8 cellular contexts compared by ENCODE assay signal in genomic region chr17:7836596-7837374, GRCh38. TPM values are rescaled to one million over a fixed set of nuclear protein-coding genes. Genes with fewer than 3 reads are reported as not detected.
A peak's percentile ranks its signal among the peaks of the same experiment; 100 is the strongest.
DNase-seq lines count a peak whose midpoint lies in the region; ATAC-seq and TF ChIP-seq lines count a peak whose summit lies in the region.

No MANE protein-coding gene starts in this region.

- H3K9me3 ChIP-seq in endodermal cell (ENCODE audit: control insufficient read depth, low read length): no peaks in the 10 kb centered on the region

- peak overlapping the region; percentile 90 for H3K27ac Mint-ChIP-seq in activated CD4-positive, alpha-beta memory T cell treated with anti-CD3 and anti-CD28 coated beads for 36 hours
- peak overlapping the region; percentile 98 for H3K27ac Mint-ChIP-seq in endodermal cell

- ATAC-seq in GM19023 (IDR thresholded peaks at IDR 0.05; ENCODE audit: unreplicated experiment): no peak

- H3K9ac ChIP-seq in endodermal cell (ENCODE audit: extremely low read depth, low read length, poor library complexity, severe bottlenecking): peak overlapping the region; percentile 97

- TF ChIP-seq CTCF in endodermal cell (conservative IDR thresholded peaks at IDR 0.05): no peak

- H3K4me3 ChIP-seq in endodermal cell (ENCODE audit: low read length): peak overlapping the region; percentile 92

- WGBS in endodermal cell (ENCODE audit: insufficient coverage in 1 of 2, insufficient read length in 1 of 2), 2 experiments: 0% methylated on average over 7 to 16 of the region's 19 CpGs

- H3K27ac ChIP-seq in endodermal cell (ENCODE audit: low read depth, low read length): peak overlapping the region; percentile 95

- peaks cover 56% of the 10 kb centered on the region for H3K4me1 Mint-ChIP-seq in activated CD4-positive, alpha-beta memory T cell treated with anti-CD3 and anti-CD28 coated beads for 36 hours (ENCODE audit: low read depth)
- H3K4me1 Mint-ChIP-seq in endodermal cell: peaks cover 46% of the 10 kb centered on the region

- DNase-seq in CD1c-positive myeloid dendritic cell (ENCODE audit: extremely low spot score): peak; percentile 95
- DNase-seq in HT1080 (ENCODE audit: low read depth): peak; percentile 97
- DNase-seq in NCI-H774 (lab: John Stamatoyannopoulos, UW): peak; percentile 78
- DNase-seq in activated CD4-positive, alpha-beta memory T cell treated with anti-CD3 and anti-CD28 coated beads for 36 hours: peak; percentile 84
- DNase-seq in endodermal cell: peak; percentile 100
- peak; percentile 76 for DNase-seq in medulla oblongata (ENCODE audit: extremely low spot score)
- peak; percentile 21 for DNase-seq in stimulated activated CD8-positive, alpha-beta memory T cell treated with anti-CD3 and anti-CD28 coated beads, Interleukin-15, amount 100 ng/mL, for 24 hours (ENCODE audit: low read depth)

- H3K4me3 Mint-ChIP-seq in activated CD4-positive, alpha-beta memory T cell treated with anti-CD3 and anti-CD28 coated beads for 36 hours: peak overlapping the region; percentile 90
- peak overlapping the region; percentile 93 for H3K4me3 Mint-ChIP-seq in endodermal cell

- H3K4me1 ChIP-seq in endodermal cell (ENCODE audit: control insufficient read depth, insufficient read depth, low read length): peaks cover 11% of the 10 kb centered on the region

- CTCF ChIA-PET in activated CD4-positive, alpha-beta memory T cell treated with anti-CD3 and anti-CD28 coated beads for 36 hours (lab: Charles Lee): interaction anchor here (0.7 to 7.2 kb wide), 5 partner anchors 13 to 93 kb away, joined by 3 to 57 read pairs (median 6); partner anchors contain the start of genes CYB5D1 and NAA38

- H3K27me3 ChIP-seq in endodermal cell (ENCODE audit: control insufficient read depth, insufficient read depth, low read length, poor library complexity, severe bottlenecking): peaks cover 15% of the 10 kb centered on the region

- no peaks in the 10 kb centered on the region for H3K27me3 Mint-ChIP-seq in activated CD4-positive, alpha-beta memory T cell treated with anti-CD3 and anti-CD28 coated beads for 36 hours
- H3K27me3 Mint-ChIP-seq in endodermal cell (ENCODE audit: insufficient read depth): peaks cover 22% of the 10 kb centered on the region

- H3K9me3 Mint-ChIP-seq in activated CD4-positive, alpha-beta memory T cell treated with anti-CD3 and anti-CD28 coated beads for 36 hours: no peaks in the 10 kb centered on the region
- H3K9me3 Mint-ChIP-seq in endodermal cell: no peaks in the 10 kb centered on the region

- H3K36me3 ChIP-seq in endodermal cell (ENCODE audit: control insufficient read depth, insufficient read depth, low read length): peaks cover 6% of the 10 kb centered on the region

- intact Hi-C loops in activated CD4-positive, alpha-beta memory T cell treated with anti-CD3 and anti-CD28 coated beads for 36 hours (cut with micrococcal nuclease): loop anchor here (5.0 to 10.0 kb wide), 2 partner anchors 254 to 348 kb away; partner anchors contain the start of gene MPDU1

- no peaks in the 10 kb centered on the region for H3K36me3 Mint-ChIP-seq in activated CD4-positive, alpha-beta memory T cell treated with anti-CD3 and anti-CD28 coated beads for 36 hours
- H3K36me3 Mint-ChIP-seq in endodermal cell (ENCODE audit: low read depth): peaks cover 13% of the 10 kb centered on the region

- POLR2A ChIA-PET in activated CD4-positive, alpha-beta memory T cell treated with anti-CD3 and anti-CD28 coated beads for 36 hours (lab: Charles Lee): interaction anchor here (0.6 to 3.5 kb wide), 6 partner anchors 8 to 149 kb away, joined by 3 to 24 read pairs (median 5); partner anchors contain the start of genes CYB5D1, NAA38 and TP53

RNA-seq across cellular contexts. Expression of gene KDM6B, which starts 2.8 kb away (rescaled TPM):
- total RNA-seq in HT1080 (2014; rRNA removed; shearing (Covaris generic)): 0.27 and 0.87 TPM in 2 replicates
- 2.8 and 3.0 TPM in 2 replicates for polyA plus RNA-seq in HT1080 (2015; cell fraction: cytosol; rRNA removed)
- 7.4 TPM in 2 replicates for polyA plus RNA-seq in HT1080 (2015; cell fraction: nucleus; rRNA removed)
- total RNA-seq in activated CD4-positive, alpha-beta memory T cell treated with anti-CD3 and anti-CD28 coated beads for 36 hours: 10 to 100 TPM; 44.1 to 49.6 TPM
- 10 to 100 TPM; 53.3 to 60.3 TPM for total RNA-seq in endodermal cell
- 44.5 TPM for polyA plus RNA-seq in endodermal cell (2013, experiment 1 of 2)
- polyA plus RNA-seq in endodermal cell (2013, experiment 2 of 2): 40.5 TPM

RNA-seq across cellular contexts. Expression of gene TMEM88, which starts 18.1 kb away (rescaled TPM):
- 0.88 TPM in 1 of 2 replicates, not detected in the other for total RNA-seq in HT1080 (2014; rRNA removed; shearing (Covaris generic))
- 0.61 TPM in 1 of 2 replicates, not detected in the other for polyA plus RNA-seq in HT1080 (2015; cell fraction: cytosol; rRNA removed)
- polyA plus RNA-seq in HT1080 (2015; cell fraction: nucleus; rRNA removed): 0.47 and 0.88 TPM in 2 replicates
- 1 to 10 TPM; 2.2 to 2.4 TPM for total RNA-seq in activated CD4-positive, alpha-beta memory T cell treated with anti-CD3 and anti-CD28 coated beads for 36 hours
- 10 to 100 TPM; 16.8 to 26.8 TPM for total RNA-seq in endodermal cell
- 24.6 TPM for polyA plus RNA-seq in endodermal cell (2013, experiment 1 of 2)
- 22.9 TPM for polyA plus RNA-seq in endodermal cell (2013, experiment 2 of 2)

RNA-seq across cellular contexts. Expression of gene NAA38, which starts 20.6 kb away (rescaled TPM):
- 98.2 and 168 TPM in 2 replicates for total RNA-seq in HT1080 (2014; rRNA removed; shearing (Covaris generic))
- polyA plus RNA-seq in HT1080 (2015; cell fraction: cytosol; rRNA removed): 46.6 and 75.3 TPM in 2 replicates
- polyA plus RNA-seq in HT1080 (2015; cell fraction: nucleus; rRNA removed): 32.2 and 33.5 TPM in 2 replicates
- total RNA-seq in activated CD4-positive, alpha-beta memory T cell treated with anti-CD3 and anti-CD28 coated beads for 36 hours: 10 to 100 TPM; 68.2 to 74.7 TPM
- 10 to 100 TPM; 38.9 to 44.8 TPM for total RNA-seq in endodermal cell
- 65.6 TPM for polyA plus RNA-seq in endodermal cell (2013, experiment 1 of 2)
- 58.9 TPM for polyA plus RNA-seq in endodermal cell (2013, experiment 2 of 2)

RNA-seq across cellular contexts. Expression of gene CYB5D1, which starts 21.0 kb away (rescaled TPM):
- total RNA-seq in HT1080 (2014; rRNA removed; shearing (Covaris generic)): 4.8 and 6.4 TPM in 2 replicates
- polyA plus RNA-seq in HT1080 (2015; cell fraction: cytosol; rRNA removed): 5.7 and 5.9 TPM in 2 replicates
- polyA plus RNA-seq in HT1080 (2015; cell fraction: nucleus; rRNA removed): 8.6 and 8.8 TPM in 2 replicates
- 1 to 10 TPM; 6.0 to 6.9 TPM for total RNA-seq in activated CD4-positive, alpha-beta memory T cell treated with anti-CD3 and anti-CD28 coated beads for 36 hours
- 10 to 100 TPM; 10.6 to 12.9 TPM for total RNA-seq in endodermal cell
- 10.5 TPM for polyA plus RNA-seq in endodermal cell (2013, experiment 1 of 2)
- 8.3 TPM for polyA plus RNA-seq in endodermal cell (2013, experiment 2 of 2)

RNA-seq across cellular contexts. Expression of gene CHD3, which starts 51.8 kb away (rescaled TPM):
- 82.5 and 84.7 TPM in 2 replicates for total RNA-seq in HT1080 (2014; rRNA removed; shearing (Covaris generic))
- 35.8 and 39.0 TPM in 2 replicates for polyA plus RNA-seq in HT1080 (2015; cell fraction: cytosol; rRNA removed)
- polyA plus RNA-seq in HT1080 (2015; cell fraction: nucleus; rRNA removed): 107 and 119 TPM in 2 replicates
- total RNA-seq in activated CD4-positive, alpha-beta memory T cell treated with anti-CD3 and anti-CD28 coated beads for 36 hours: 100 to 1,000 TPM; 120 to 133 TPM
- 10 to 100 TPM; 55.0 to 64.1 TPM for total RNA-seq in endodermal cell
- 66.3 TPM for polyA plus RNA-seq in endodermal cell (2013, experiment 1 of 2)
- 63.7 TPM for polyA plus RNA-seq in endodermal cell (2013, experiment 2 of 2)

Comparison
In these comparisons a context has a peak if more than half of its experiments do, and no peak if none do; other contexts are left out.
1. DNase-seq: peak in every context shown above with its lines; median percentile 100 in endodermal cell; 97 in HT1080; 95 in CD1c-positive myeloid dendritic cell; 84 in activated CD4-positive, alpha-beta memory T cell treated with anti-CD3 and anti-CD28 coated beads for 36 hours; 78 in NCI-H774; 76 in medulla oblongata; 21 in stimulated activated CD8-positive, alpha-beta memory T cell treated with anti-CD3 and anti-CD28 coated beads, Interleukin-15, amount 100 ng/mL, for 24 hours.
2. RNA of gene KDM6B, which starts 2.8 kb away (total RNA-seq): 53.3 to 60.3 TPM in endodermal cell and 44.1 to 49.6 TPM in activated CD4-positive, alpha-beta memory T cell treated with anti-CD3 and anti-CD28 coated beads for 36 hours; 0.27 to 0.87 TPM in HT1080; every median in the first group is over 10 times any median in the second.